ENCODE assay signal across 8 cellular contexts in genomic region chr15:89430530-89431341, GRCh38.
DNase-seq lines count a peak whose midpoint lies in the region; ATAC-seq and TF ChIP-seq lines count a peak whose summit lies in the region.

No MANE protein-coding gene starts in this region.

- peaks cover 78% of the 10 kb centered on the region for H3K27me3 ChIP-seq in NT2/D1 (ENCODE audit: insufficient read depth, insufficient read length)
- peaks cover 2 to 4% of the 10 kb centered on the region in 2 donors for H3K27me3 ChIP-seq in mucosa of rectum (ENCODE audit: control insufficient read depth in 2 of 2, insufficient read depth in 2 of 2, low read length in 2 of 2)

- H3K4me1 ChIP-seq in NT2/D1 (ENCODE audit: insufficient read depth, insufficient read length) (peaks cover 5% of the 10 kb centered on the region), mucosa of rectum (ENCODE audit: control insufficient read depth in 2 of 2, insufficient read depth in 2 of 2, low read length in 2 of 2) (peaks cover 2 to 4% of the 10 kb centered on the region in 2 donors)

- peak overlapping the region; percentile 70 for H3K9ac ChIP-seq in NT2/D1 (ENCODE audit: insufficient read length, low read depth)
- H3K9ac ChIP-seq in mucosa of rectum (ENCODE audit: low read depth in 1 of 2, low read length in 2 of 2), result peak overlapping the region in 1 of 2 donors; percentile 58

- H3K4me3 ChIP-seq in NT2/D1 (ENCODE audit: insufficient read length, low read depth), result peak overlapping the region; percentile 46
- H3K4me3 ChIP-seq in epithelial cell of proximal tubule (ENCODE audit: low read depth, low read length), result peak overlapping the region; percentile 55
- peak overlapping the region; percentile 67 to 69 for H3K4me3 ChIP-seq in mucosa of rectum (ENCODE audit: low read length in 2 of 2)

- no peaks in the 10 kb centered on the region for H3K9me3 ChIP-seq in NT2/D1 (ENCODE audit: insufficient read depth, low read length)
- H3K9me3 ChIP-seq in mucosa of rectum (ENCODE audit: control insufficient read depth in 2 of 2, low read length in 2 of 2), result no peaks in the 10 kb centered on the region

- H3K27ac ChIP-seq in mucosa of rectum (ENCODE audit: low read depth in 2 of 2, low read length in 2 of 2), result no peak overlapping the region

- TF ChIP-seq CTCF in epithelial cell of proximal tubule (conservative IDR thresholded peaks at IDR 0.05; ENCODE audit: low read depth, low read length), result peak; percentile 88

- H3K36me3 ChIP-seq in NT2/D1 (ENCODE audit: insufficient read depth, insufficient read length, low read length) (no peaks in the 10 kb centered on the region), mucosa of rectum (ENCODE audit: control insufficient read depth in 2 of 2, insufficient read depth in 2 of 2, low read length in 2 of 2) (no peaks in the 10 kb centered on the region)

- ATAC-seq in GM19397 (IDR thresholded peaks at IDR 0.05; ENCODE audit: unreplicated experiment), result peak; percentile 87

- peak; percentile 89 for DNase-seq in CD1c-positive myeloid dendritic cell (ENCODE audit: extremely low spot score)
- DNase-seq in HPDE6-E6E7 (ENCODE audit: extremely low spot score), result peak; percentile 76
- DNase-seq in NT2/D1 (ENCODE audit: low read depth, low spot score), result peak; percentile 79
- peak; percentile 100 for DNase-seq in activated CD8-positive, alpha-beta memory T cell treated with anti-CD3 and anti-CD28 coated beads, Interleukin-2, amount 50 U/mL, for 48 hours
- DNase-seq in epithelial cell of proximal tubule (ENCODE audit: low read depth), result no peak
- DNase-seq in stimulated activated CD8-positive, alpha-beta memory T cell treated with anti-CD3 and anti-CD28 coated beads, Interleukin-4, amount 100 ng/mL, for 1 hour (ENCODE audit: low read depth in 2 of 2, low spot score in 1 of 2), result peak; percentile 79 to 85
